In the genomic region with DNA sequence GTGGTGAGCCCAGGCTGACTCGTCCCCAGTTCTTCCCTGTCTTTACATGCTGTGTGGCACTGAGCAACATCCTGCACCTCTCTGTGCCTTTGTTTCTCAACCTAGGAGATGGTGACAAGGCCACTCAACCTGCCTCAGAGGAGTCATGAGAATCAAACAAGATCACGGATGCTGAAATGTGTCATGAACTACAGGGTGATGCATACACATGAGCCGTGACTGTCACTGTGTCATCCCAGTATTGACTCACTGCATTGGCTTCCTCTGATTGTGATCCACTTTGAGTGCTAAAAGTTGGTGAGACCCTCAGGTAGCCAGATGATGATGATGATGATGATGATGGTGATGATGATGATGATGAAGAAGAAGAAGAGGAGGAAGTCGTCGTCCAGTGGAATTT, we compare ENCODE assay signal across 11 cellular contexts. TPM values are rescaled to one million over a fixed set of nuclear protein-coding genes. Genes with fewer than 3 reads are reported as not detected.
DNase-seq lines count a peak whose midpoint lies in the region; ATAC-seq and TF ChIP-seq lines count a peak whose summit lies in the region.
"Had no signal": no experiment of that assay in that cellular context is flagged by ENCODE, and none has a peak within 500 bp of the region (broad histone marks: within the 10 kb centered on the region; RNA-seq: fewer than 3 reads in every experiment).

No MANE protein-coding gene starts in this region.

- H3K27ac Mint-ChIP-seq in activated CD4-positive, alpha-beta T cell treated with anti-CD3 and anti-CD28 coated beads for 36 hours = no peak overlapping the region
- peak overlapping the region; percentile 51 for H3K27ac Mint-ChIP-seq in activated naive CD8-positive, alpha-beta T cell
- H3K27ac Mint-ChIP-seq in HFFc6 = no peak overlapping the region

- intact Hi-C loops in activated CD4-positive, alpha-beta T cell treated with anti-CD3 and anti-CD28 coated beads for 36 hours (cut with DNase I, micrococcal nuclease) = loop anchor here in 1 of 2 experiments (2.0 kb wide), 1 partner anchor 130 kb away; no protein-coding TSS in a partner anchor

- no peaks in the 10 kb centered on the region for H3K27me3 Mint-ChIP-seq in activated CD4-positive, alpha-beta T cell treated with anti-CD3 and anti-CD28 coated beads for 36 hours
- H3K27me3 Mint-ChIP-seq in activated naive CD8-positive, alpha-beta T cell = peaks cover 1% of the 10 kb centered on the region
- peaks cover 34% of the 10 kb centered on the region for H3K27me3 Mint-ChIP-seq in HFFc6 (ENCODE audit: insufficient read depth)

- POLR2A ChIA-PET in activated CD4-positive, alpha-beta T cell treated with anti-CD3 and anti-CD28 coated beads for 36 hours (lab: Charles Lee) = no interaction called here

- H3K4me1 Mint-ChIP-seq in activated CD4-positive, alpha-beta T cell treated with anti-CD3 and anti-CD28 coated beads for 36 hours = peaks cover 19% of the 10 kb centered on the region
- peaks cover 15% of the 10 kb centered on the region for H3K4me1 Mint-ChIP-seq in activated naive CD8-positive, alpha-beta T cell (ENCODE audit: low read depth)
- H3K4me1 Mint-ChIP-seq in HFFc6 (ENCODE audit: low read depth) = no peaks in the 10 kb centered on the region

- H3K9me3 Mint-ChIP-seq in activated CD4-positive, alpha-beta T cell treated with anti-CD3 and anti-CD28 coated beads for 36 hours (ENCODE audit: low read depth) = no peaks in the 10 kb centered on the region
- H3K9me3 Mint-ChIP-seq in activated naive CD8-positive, alpha-beta T cell (ENCODE audit: low read depth) = no peaks in the 10 kb centered on the region
- no peaks in the 10 kb centered on the region for H3K9me3 Mint-ChIP-seq in HFFc6

- peak; percentile 40 for DNase-seq in activated CD4-positive, alpha-beta T cell treated with anti-CD3 and anti-CD28 coated beads for 36 hours
- no peak for DNase-seq in activated CD4-positive, alpha-beta T cell treated with anti-CD3 and anti-CD28 coated beads for 4 hours
- DNase-seq in stimulated activated CD4-positive, alpha-beta T cell treated with anti-CD3 and anti-CD28 coated beads, Interleukin-4, amount 100 ng/mL, for 24 hours = peak; percentile 26
- DNase-seq in medulla oblongata (ENCODE audit: extremely low spot score) = no peak
- DNase-seq in HFFc6 = no peak
- DNase-seq: NCI-H2029 had no signal

- CTCF ChIA-PET in activated CD4-positive, alpha-beta T cell treated with anti-CD3 and anti-CD28 coated beads for 36 hours (lab: Charles Lee) = no interaction called here

- ATAC-seq in activated CD4-positive, alpha-beta T cell treated with anti-CD3 and anti-CD28 coated beads for 36 hours = peak; percentile 95
- peak; percentile 21 for ATAC-seq in HG03196 (IDR thresholded peaks at IDR 0.05; ENCODE audit: unreplicated experiment)
- ATAC-seq in GM18858 (IDR thresholded peaks at IDR 0.05; ENCODE audit: unreplicated experiment) = no peak

- TF ChIP-seq CTCF in HFFc6 (IDR thresholded peaks at IDR 0.05) = no peak

- H3K4me3 Mint-ChIP-seq in activated CD4-positive, alpha-beta T cell treated with anti-CD3 and anti-CD28 coated beads for 36 hours = no peak overlapping the region
- H3K4me3 Mint-ChIP-seq in activated naive CD8-positive, alpha-beta T cell = no peak overlapping the region
- H3K4me3 Mint-ChIP-seq in HFFc6 = no peak overlapping the region

- H3K36me3 Mint-ChIP-seq in activated CD4-positive, alpha-beta T cell treated with anti-CD3 and anti-CD28 coated beads for 36 hours (ENCODE audit: low read depth) = no peaks in the 10 kb centered on the region
- no peaks in the 10 kb centered on the region for H3K36me3 Mint-ChIP-seq in activated naive CD8-positive, alpha-beta T cell
- H3K36me3 Mint-ChIP-seq in HFFc6 (ENCODE audit: low read depth) = no peaks in the 10 kb centered on the region

RNA-seq across cellular contexts. Expression of gene C10orf71, which starts 11.5 kb away (rescaled TPM):
- not detected for total RNA-seq in activated CD4-positive, alpha-beta T cell treated with anti-CD3 and anti-CD28 coated beads for 36 hours
- not detected for total RNA-seq in HFFc6 (2021; fragmentation: NEBNext Ultra II Directional; extraction: Animal tissue kit (Norgen Biotek cat#: 25700))
- total RNA-seq: A673, smooth muscle cell had no signal

Comparison
In these comparisons a context has a peak if more than half of its experiments do, and no peak if none do; other contexts are left out.
1. DNase-seq: peak in activated CD4-positive, alpha-beta T cell treated with anti-CD3 and anti-CD28 coated beads for 36 hours (single experiment) and stimulated activated CD4-positive, alpha-beta T cell treated with anti-CD3 and anti-CD28 coated beads, Interleukin-4, amount 100 ng/mL, for 24 hours (single experiment); none in activated CD4-positive, alpha-beta T cell treated with anti-CD3 and anti-CD28 coated beads for 4 hours (0 of 2), medulla oblongata (single experiment) and HFFc6 (single experiment).